In the genomic region with DNA sequence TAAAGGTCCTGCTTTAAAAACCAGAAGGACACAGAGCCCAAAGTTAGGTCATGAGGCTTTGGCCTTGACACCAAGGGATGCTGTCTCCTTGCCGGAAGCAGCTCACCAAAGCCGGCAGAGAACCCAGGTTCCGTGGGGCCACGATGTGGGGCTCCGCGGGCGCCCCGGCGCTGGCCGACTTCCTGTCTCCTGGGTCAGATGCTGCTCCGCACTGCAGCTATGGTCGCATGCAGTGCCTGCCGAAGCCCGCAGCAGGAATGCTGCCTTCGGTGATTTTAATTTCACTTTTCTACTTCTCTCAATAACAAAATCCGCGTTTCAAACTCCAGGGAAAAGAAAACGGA, we compare ENCODE assay signal across 7 cellular contexts. TPM values are rescaled to one million over a fixed set of nuclear protein-coding genes. Genes with fewer than 3 reads are reported as not detected.
A peak's percentile ranks its signal among the peaks of the same experiment; 100 is the strongest.
DNase-seq lines count a peak whose midpoint lies in the region; ATAC-seq and TF ChIP-seq lines count a peak whose summit lies in the region.

No MANE protein-coding gene starts in this region.

- peak; percentile 27 for ATAC-seq in GM18907 (IDR thresholded peaks at IDR 0.05; ENCODE audit: unreplicated experiment)
- peak; percentile 36 for ATAC-seq in HG03520 (IDR thresholded peaks at IDR 0.05; ENCODE audit: unreplicated experiment)
- ATAC-seq in stimulated activated naive B cell treated with anti-CD40 and anti-IgM and Interleukin-4, amounts not matched to agents 10 μg/mL and 1 μg/mL and 100 μg/mL, for 72 hours (replicated peaks) = peak; percentile 81 to 82

- DNase-seq in activated CD4-positive, CD25-positive, alpha-beta regulatory T cell treated with anti-CD3 and anti-CD28 coated beads, Interleukin-2, amount 50 U/mL, for 72 hours = peak; percentile 68
- DNase-seq in colonic mucosa (no peak), NCI-H446 treated with DMSO at 0.1 percent for 48 hours (lab: John Stamatoyannopoulos, UW) (no peak)
- peak; percentile 60 for DNase-seq in stimulated activated naive B cell treated with anti-CD40 and anti-IgM and Interleukin-4, amounts not matched to agents 10 μg/mL and 1 μg/mL and 100 μg/mL, for 72 hours

- H3K4me3 Mint-ChIP-seq in stimulated activated naive B cell treated with anti-CD40 and anti-IgM and Interleukin-4, amounts not matched to agents 10 μg/mL and 1 μg/mL and 100 μg/mL, for 72 hours = peak overlapping the region; percentile 95 to 99

- no peaks in the 10 kb centered on the region for H3K36me3 ChIP-seq in colonic mucosa

- no peaks in the 10 kb centered on the region for H3K9me3 Mint-ChIP-seq in stimulated activated naive B cell treated with anti-CD40 and anti-IgM and Interleukin-4, amounts not matched to agents 10 μg/mL and 1 μg/mL and 100 μg/mL, for 72 hours

- H3K27me3 Mint-ChIP-seq in stimulated activated naive B cell treated with anti-CD40 and anti-IgM and Interleukin-4, amounts not matched to agents 10 μg/mL and 1 μg/mL and 100 μg/mL, for 72 hours = no peaks in the 10 kb centered on the region

- TF ChIP-seq CTCF in colonic mucosa (IDR thresholded peaks at IDR 0.05) = no peak

- H3K4me3 ChIP-seq in colonic mucosa (peak overlapping the region; percentile 96), mononuclear cell (ENCODE audit: low read length) (peak overlapping the region; percentile 95)

- H3K27me3 ChIP-seq in colonic mucosa = no peaks in the 10 kb centered on the region
- H3K27me3 ChIP-seq in mononuclear cell (ENCODE audit: insufficient read depth, low read length) = no peaks in the 10 kb centered on the region

- peaks cover 19 to 32% of the 10 kb centered on the region in 2 donors for H3K36me3 Mint-ChIP-seq in stimulated activated naive B cell treated with anti-CD40 and anti-IgM and Interleukin-4, amounts not matched to agents 10 μg/mL and 1 μg/mL and 100 μg/mL, for 72 hours

- H3K9ac ChIP-seq in colonic mucosa (ENCODE audit: low read depth in 2 of 2, low read length in 2 of 2) = peak overlapping the region; percentile 41 to 84

- no peaks in the 10 kb centered on the region for H3K9me3 ChIP-seq in colonic mucosa
- H3K9me3 ChIP-seq in mononuclear cell (ENCODE audit: low read depth, low read length) = no peaks in the 10 kb centered on the region

- H3K27ac Mint-ChIP-seq in stimulated activated naive B cell treated with anti-CD40 and anti-IgM and Interleukin-4, amounts not matched to agents 10 μg/mL and 1 μg/mL and 100 μg/mL, for 72 hours = peak overlapping the region; percentile 99

- H3K4me1 ChIP-seq in colonic mucosa (peaks cover 11% of the 10 kb centered on the region), mononuclear cell (ENCODE audit: insufficient read depth, low read length) (peaks cover 36% of the 10 kb centered on the region)

- peaks cover 30 to 55% of the 10 kb centered on the region in 2 donors for H3K4me1 Mint-ChIP-seq in stimulated activated naive B cell treated with anti-CD40 and anti-IgM and Interleukin-4, amounts not matched to agents 10 μg/mL and 1 μg/mL and 100 μg/mL, for 72 hours

- intact Hi-C loops in colonic mucosa (cut with DNase I) = no loop called here

- peak overlapping the region; percentile 83 for H3K27ac ChIP-seq in colonic mucosa

RNA-seq across cellular contexts. Expression of a gene that starts 0.5 kb away (rescaled TPM):
- total RNA-seq in colonic mucosa (10 to 100 TPM; 78.7 to 82.5 TPM), mononuclear cell (33.6 TPM)

RNA-seq across cellular contexts. Expression of a gene that starts 11.4 kb away (rescaled TPM):
- total RNA-seq in colonic mucosa (100 to 1,000 TPM; 647 to 875 TPM), mononuclear cell (173 TPM)

RNA-seq across cellular contexts. Expression of a gene that starts 47.0 kb away (rescaled TPM):
- total RNA-seq in colonic mucosa (10 to 100 TPM; 20.5 to 32.9 TPM), mononuclear cell (5.2 TPM)

RNA-seq across cellular contexts. Expression of a gene that starts 49.9 kb away (rescaled TPM):
- under 1 TPM; 0.20 to 0.96 TPM for total RNA-seq in colonic mucosa
- not detected for total RNA-seq in mononuclear cell

Comparison
In these comparisons a context has a peak if more than half of its experiments do, and no peak if none do; other contexts are left out.
1. ATAC-seq: peak in every context shown above with its lines; median percentile 82 in stimulated activated naive B cell treated with anti-CD40 and anti-IgM and Interleukin-4, amounts not matched to agents 10 μg/mL and 1 μg/mL and 100 μg/mL, for 72 hours; 36 in HG03520; 27 in GM18907.
2. DNase-seq: peak in activated CD4-positive, CD25-positive, alpha-beta regulatory T cell treated with anti-CD3 and anti-CD28 coated beads, Interleukin-2, amount 50 U/mL, for 72 hours (single experiment) and stimulated activated naive B cell treated with anti-CD40 and anti-IgM and Interleukin-4, amounts not matched to agents 10 μg/mL and 1 μg/mL and 100 μg/mL, for 72 hours (single experiment); none in colonic mucosa (single experiment) and NCI-H446 treated with DMSO at 0.1 percent for 48 hours (single experiment).